Comparison of ENCODE assay signal across 1 cellular context in the genomic region with DNA sequence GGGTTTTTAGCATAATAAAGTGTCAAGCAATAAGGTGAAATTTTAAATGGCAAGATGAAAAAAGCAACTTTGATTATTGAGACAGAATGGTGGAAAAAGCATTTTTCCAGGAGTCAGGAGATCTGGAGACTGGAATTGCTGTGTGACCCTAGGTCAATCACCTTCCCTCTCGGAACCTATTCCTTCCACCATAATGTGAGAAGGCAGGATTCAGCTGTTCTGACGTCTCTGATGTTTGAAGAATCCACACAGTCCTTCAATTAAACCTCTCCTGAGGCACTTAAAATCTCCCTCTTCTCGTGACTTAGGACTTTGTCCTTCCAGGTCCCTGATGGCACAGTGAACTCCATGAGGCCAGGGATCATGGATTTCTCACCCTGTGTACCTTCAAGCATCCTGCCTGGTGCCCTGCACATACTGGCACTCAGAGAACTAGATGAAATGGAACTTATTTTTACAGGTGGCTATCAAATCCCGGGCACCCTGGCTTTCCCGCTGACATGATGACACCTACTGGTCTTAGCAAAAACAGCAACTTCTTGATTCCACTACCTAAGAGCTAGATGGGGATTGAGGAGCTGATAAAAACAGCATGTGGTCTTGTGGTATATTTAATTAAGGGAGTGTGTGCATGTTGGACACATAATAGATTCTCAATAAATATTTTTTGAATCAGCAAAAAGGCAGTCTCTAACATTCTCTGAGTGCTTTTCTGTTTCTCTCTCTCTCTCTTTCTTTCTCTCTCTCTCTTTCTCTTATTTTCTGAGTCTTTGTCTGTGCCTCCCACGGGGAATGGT.
TF ChIP-seq lines count a peak whose summit lies in the region.

No MANE protein-coding gene starts in this region.

TF ChIP-seq in HepG2, 621 proteins besides CTCF, POLR2A, EP300 and RAD21 (continued from another document):
- TF ChIP-seq, protein P1, sequence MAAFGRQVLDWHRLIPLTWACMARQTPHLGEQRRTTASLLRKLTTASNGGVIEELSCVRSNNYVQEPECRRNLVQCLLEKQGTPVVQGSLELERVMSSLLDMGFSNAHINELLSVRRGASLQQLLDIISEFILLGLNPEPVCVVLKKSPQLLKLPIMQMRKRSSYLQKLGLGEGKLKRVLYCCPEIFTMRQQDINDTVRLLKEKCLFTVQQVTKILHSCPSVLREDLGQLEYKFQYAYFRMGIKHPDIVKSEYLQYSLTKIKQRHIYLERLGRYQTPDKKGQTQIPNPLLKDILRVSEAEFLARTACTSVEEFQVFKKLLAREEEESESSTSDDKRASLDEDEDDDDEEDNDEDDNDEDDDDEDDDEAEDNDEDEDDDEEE (CRISPR knock-in tag; IDR thresholded peaks at IDR 0.05), result no peak
- TF ChIP-seq, protein P2, sequence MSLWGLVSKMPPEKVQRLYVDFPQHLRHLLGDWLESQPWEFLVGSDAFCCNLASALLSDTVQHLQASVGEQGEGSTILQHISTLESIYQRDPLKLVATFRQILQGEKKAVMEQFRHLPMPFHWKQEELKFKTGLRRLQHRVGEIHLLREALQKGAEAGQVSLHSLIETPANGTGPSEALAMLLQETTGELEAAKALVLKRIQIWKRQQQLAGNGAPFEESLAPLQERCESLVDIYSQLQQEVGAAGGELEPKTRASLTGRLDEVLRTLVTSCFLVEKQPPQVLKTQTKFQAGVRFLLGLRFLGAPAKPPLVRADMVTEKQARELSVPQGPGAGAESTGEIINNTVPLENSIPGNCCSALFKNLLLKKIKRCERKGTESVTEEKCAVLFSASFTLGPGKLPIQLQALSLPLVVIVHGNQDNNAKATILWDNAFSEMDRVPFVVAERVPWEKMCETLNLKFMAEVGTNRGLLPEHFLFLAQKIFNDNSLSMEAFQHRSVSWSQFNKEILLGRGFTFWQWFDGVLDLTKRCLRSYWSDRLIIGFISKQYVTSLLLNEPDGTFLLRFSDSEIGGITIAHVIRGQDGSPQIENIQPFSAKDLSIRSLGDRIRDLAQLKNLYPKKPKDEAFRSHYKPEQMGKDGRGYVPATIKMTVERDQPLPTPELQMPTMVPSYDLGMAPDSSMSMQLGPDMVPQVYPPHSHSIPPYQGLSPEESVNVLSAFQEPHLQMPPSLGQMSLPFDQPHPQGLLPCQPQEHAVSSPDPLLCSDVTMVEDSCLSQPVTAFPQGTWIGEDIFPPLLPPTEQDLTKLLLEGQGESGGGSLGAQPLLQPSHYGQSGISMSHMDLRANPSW (CRISPR knock-in tag; IDR thresholded peaks at IDR 0.05; ENCODE audit: borderline replicate concordance), result no peak
- TF ChIP-seq PHF5A (CRISPR knock-in tag; IDR thresholded peaks at IDR 0.05; ENCODE audit: low read depth, unreplicated experiment), result no peak
- no peak for TF ChIP-seq ZNF891 (CRISPR knock-in tag; IDR thresholded peaks at IDR 0.05)
- no peak for TF ChIP-seq ZNF44 (CRISPR knock-in tag; IDR thresholded peaks at IDR 0.05)
- TF ChIP-seq, protein P3, sequence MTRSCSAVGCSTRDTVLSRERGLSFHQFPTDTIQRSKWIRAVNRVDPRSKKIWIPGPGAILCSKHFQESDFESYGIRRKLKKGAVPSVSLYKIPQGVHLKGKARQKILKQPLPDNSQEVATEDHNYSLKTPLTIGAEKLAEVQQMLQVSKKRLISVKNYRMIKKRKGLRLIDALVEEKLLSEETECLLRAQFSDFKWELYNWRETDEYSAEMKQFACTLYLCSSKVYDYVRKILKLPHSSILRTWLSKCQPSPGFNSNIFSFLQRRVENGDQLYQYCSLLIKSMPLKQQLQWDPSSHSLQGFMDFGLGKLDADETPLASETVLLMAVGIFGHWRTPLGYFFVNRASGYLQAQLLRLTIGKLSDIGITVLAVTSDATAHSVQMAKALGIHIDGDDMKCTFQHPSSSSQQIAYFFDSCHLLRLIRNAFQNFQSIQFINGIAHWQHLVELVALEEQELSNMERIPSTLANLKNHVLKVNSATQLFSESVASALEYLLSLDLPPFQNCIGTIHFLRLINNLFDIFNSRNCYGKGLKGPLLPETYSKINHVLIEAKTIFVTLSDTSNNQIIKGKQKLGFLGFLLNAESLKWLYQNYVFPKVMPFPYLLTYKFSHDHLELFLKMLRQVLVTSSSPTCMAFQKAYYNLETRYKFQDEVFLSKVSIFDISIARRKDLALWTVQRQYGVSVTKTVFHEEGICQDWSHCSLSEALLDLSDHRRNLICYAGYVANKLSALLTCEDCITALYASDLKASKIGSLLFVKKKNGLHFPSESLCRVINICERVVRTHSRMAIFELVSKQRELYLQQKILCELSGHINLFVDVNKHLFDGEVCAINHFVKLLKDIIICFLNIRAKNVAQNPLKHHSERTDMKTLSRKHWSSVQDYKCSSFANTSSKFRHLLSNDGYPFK (CRISPR knock-in tag; IDR thresholded peaks at IDR 0.05; ENCODE audit: borderline replicate concordance), result no peak
- no peak for TF ChIP-seq GTF2F1 (IDR thresholded peaks at IDR 0.05; ENCODE audit: low read length)
- TF ChIP-seq STAG1 (CRISPR knock-in tag; IDR thresholded peaks at IDR 0.05), result peak; percentile 91
- TF ChIP-seq ZSCAN31 (CRISPR knock-in tag; IDR thresholded peaks at IDR 0.05; ENCODE audit: low read depth), result 0 out of 2 replicates have a peak, but pooled peaks have one; percentile 34
- TF ChIP-seq ZNF841 (CRISPR knock-in tag; IDR thresholded peaks at IDR 0.05; ENCODE audit: borderline replicate concordance), result no peak
